In genomic region chr4:72365981-72366380, GRCh38 we compare ENCODE assay signal across 18 cellular contexts.
"Had no signal": no experiment of that assay in that cellular context is flagged by ENCODE, and none has a peak within 500 bp of the region (broad histone marks: within the 10 kb centered on the region; RNA-seq: fewer than 3 reads in every experiment).

No MANE protein-coding gene starts in this region.

- H3K27ac ChIP-seq: RWPE1 had no signal

- DNase-seq: Karpas-422, KG1, MG63, NCI-H1092, NCI-H1105 treated with DMSO at 0.1 percent for 48 hours, NCI-H1417 treated with DMSO at 0.1 percent for 48 hours, NCI-H146, NCI-H1694 treated with DMSO at 0.1 percent for 48 hours, NCI-H1930, NCI-H2081, NCI-H2107, NCI-H2227 treated with DMSO at 0.1 percent for 48 hours, NCI-H524, NCI-H526 treated with DMSO at 0.1 percent for 48 hours, NCI-H748 treated with DMSO at 0.1 percent for 48 hours, SHP77, SW 1271 had no signal

- H3K4me3 ChIP-seq: MG63 had no signal

- H3K27me3 ChIP-seq: MG63 had no signal

- H3K36me3 ChIP-seq: MG63 had no signal
